ENCODE assay signal across 35 cellular contexts in genomic region chr2:88010136-88010535, GRCh38. TPM values are rescaled to one million over a fixed set of nuclear protein-coding genes. Genes with fewer than 3 reads are reported as not detected.
"Had no signal": no experiment of that assay in that cellular context is flagged by ENCODE, and none has a peak within 500 bp of the region (broad histone marks: within the 10 kb centered on the region; RNA-seq: fewer than 3 reads in every experiment).

No MANE protein-coding gene starts in this region.

- ATAC-seq: esophagus mucosa; gastrocnemius medialis; left ventricle myocardium superior; mucosa of descending colon; natural killer cell treated with Interleukin-12 subunit alpha and Interleukin-12 subunit beta and Interleukin-15 and Interleukin-18, amount 100 ng/mL, for 72 hours; pancreas; stimulated activated effector memory CD8-positive, alpha-beta T cell treated with anti-CD3 and anti-CD28 coated beads, Interleukin-12 subunit alpha, Interleukin-12 subunit beta, amount 100 ng/mL, for 72 hours had no signal

- H3K4me1 ChIP-seq: colonic mucosa, gastrocnemius medialis, pancreas, right atrium auricular region, stomach, testis, tibial artery, upper lobe of left lung, uterus had no signal

- H3K27me3 ChIP-seq: colonic mucosa, gastrocnemius medialis, neutrophil, pancreas, right atrium auricular region, sigmoid colon, stomach, testis, tibial artery, upper lobe of left lung, uterus had no signal

- H3K36me3 ChIP-seq: colonic mucosa, gastrocnemius medialis, neutrophil, pancreas, right atrium auricular region, sigmoid colon, stomach, tibial artery, upper lobe of left lung, uterus had no signal

- H3K4me3 Mint-ChIP-seq: dendritic cell treated with granulocyte-macrophage colony-stimulating factor and Interleukin-4, amounts not matched to agents 40 ng/mL and 50 ng/mL, for 4 days; endodermal cell; memory B cell; mesothelial cell of epicardium; naive B cell; natural killer cell treated with Interleukin-12 subunit alpha and Interleukin-12 subunit beta and Interleukin-15 and Interleukin-18, amount 100 ng/mL, for 72 hours; neural crest cell; stimulated activated effector memory CD8-positive, alpha-beta T cell treated with anti-CD3 and anti-CD28 coated beads, Interleukin-12 subunit alpha, Interleukin-12 subunit beta, amount 100 ng/mL, for 72 hours had no signal

- H3K27ac Mint-ChIP-seq: dendritic cell treated with granulocyte-macrophage colony-stimulating factor and Interleukin-4, amounts not matched to agents 40 ng/mL and 50 ng/mL, for 4 days; endodermal cell; mesothelial cell of epicardium; natural killer cell treated with Interleukin-12 subunit alpha and Interleukin-12 subunit beta and Interleukin-15 and Interleukin-18, amount 100 ng/mL, for 72 hours; stimulated activated effector memory CD8-positive, alpha-beta T cell treated with anti-CD3 and anti-CD28 coated beads, Interleukin-12 subunit alpha, Interleukin-12 subunit beta, amount 100 ng/mL, for 72 hours had no signal

- H3K4me3 ChIP-seq: colonic mucosa, gastrocnemius medialis, lung, mucosa of descending colon, pancreas, right atrium auricular region, sigmoid colon, stomach, testis, tibial artery, upper lobe of left lung, uterus had no signal

- DNase-seq: colonic mucosa; effector CD8-positive, alpha-beta T cell; endodermal cell; foreskin fibroblast; gastrocnemius medialis; left ventricle myocardium superior; mucosa of descending colon; naive B cell; pancreas; sigmoid colon; stimulated activated CD4-positive, alpha-beta T cell treated with anti-CD3 and anti-CD28 coated beads, Interleukin-2, amount 100 ng/mL, for 24 hours; stimulated activated CD4-positive, alpha-beta T cell treated with anti-CD3 and anti-CD28 coated beads, Interleukin-4, amount 100 ng/mL, for 24 hours; stimulated activated naive CD4-positive, alpha-beta T cell treated with Interleukin-2 at 50 U/mL for 16 hours; stomach; testis; tibial artery; upper lobe of left lung; uterus had no signal

- FAIRE-seq: keratinocyte, pancreas had no signal

- H3K4me1 Mint-ChIP-seq: stimulated activated effector memory CD8-positive, alpha-beta T cell treated with anti-CD3 and anti-CD28 coated beads, Interleukin-12 subunit alpha, Interleukin-12 subunit beta, amount 100 ng/mL, for 72 hours had no signal

- H3K27me3 Mint-ChIP-seq: dendritic cell treated with granulocyte-macrophage colony-stimulating factor and Interleukin-4, amounts not matched to agents 40 ng/mL and 50 ng/mL, for 4 days; memory B cell; naive B cell had no signal

- H3K27ac ChIP-seq: colonic mucosa, epithelial cell of prostate, gastrocnemius medialis, neutrophil, pancreas, right atrium auricular region, stomach, testis, tibial artery, upper lobe of left lung, uterus had no signal

- H3K9me3 ChIP-seq: colonic mucosa, gastrocnemius medialis, mucosa of descending colon, neutrophil, pancreas, right atrium auricular region, sigmoid colon, stomach, testis, tibial artery, upper lobe of left lung, uterus had no signal

- H3K36me3 Mint-ChIP-seq: memory B cell; mesothelial cell of epicardium; naive B cell; natural killer cell treated with Interleukin-12 subunit alpha and Interleukin-12 subunit beta and Interleukin-15 and Interleukin-18, amount 100 ng/mL, for 72 hours; stimulated activated effector memory CD8-positive, alpha-beta T cell treated with anti-CD3 and anti-CD28 coated beads, Interleukin-12 subunit alpha, Interleukin-12 subunit beta, amount 100 ng/mL, for 72 hours had no signal

- H3K9me3 Mint-ChIP-seq: dendritic cell treated with granulocyte-macrophage colony-stimulating factor and Interleukin-4, amounts not matched to agents 40 ng/mL and 50 ng/mL, for 4 days; endodermal cell; memory B cell; mesothelial cell of epicardium; naive B cell; natural killer cell treated with Interleukin-12 subunit alpha and Interleukin-12 subunit beta and Interleukin-15 and Interleukin-18, amount 100 ng/mL, for 72 hours; neural crest cell; stimulated activated effector memory CD8-positive, alpha-beta T cell treated with anti-CD3 and anti-CD28 coated beads, Interleukin-12 subunit alpha, Interleukin-12 subunit beta, amount 100 ng/mL, for 72 hours had no signal

RNA-seq across cellular contexts. Expression of gene RNU2-63P, which starts 6.2 kb away (rescaled TPM):
- total RNA-seq: gastrocnemius medialis, glomerular endothelial cell, left ventricle myocardium superior, omental fat pad, right atrium auricular region, sigmoid colon, skeletal muscle tissue, stomach, subcutaneous adipose tissue, testis, upper lobe of left lung, uterus had no signal
- polyA plus RNA-seq: lung, pancreas, sigmoid colon, stomach had no signal

RNA-seq across cellular contexts. Expression of gene SMYD1, which starts 57.5 kb away (rescaled TPM):
- total RNA-seq: endodermal cell; esophagus mucosa; glomerular endothelial cell; mesothelial cell of epicardium; natural killer cell treated with Interleukin-12 subunit alpha and Interleukin-12 subunit beta and Interleukin-15 and Interleukin-18, amount 100 ng/mL, for 72 hours; neural crest cell; omental fat pad; posterior vena cava; subcutaneous adipose tissue; upper lobe of left lung had no signal
- polyA plus RNA-seq: keratinocyte, lung, pancreas had no signal
